Comparison of ENCODE assay signal across 30 cellular contexts in the genomic region with DNA sequence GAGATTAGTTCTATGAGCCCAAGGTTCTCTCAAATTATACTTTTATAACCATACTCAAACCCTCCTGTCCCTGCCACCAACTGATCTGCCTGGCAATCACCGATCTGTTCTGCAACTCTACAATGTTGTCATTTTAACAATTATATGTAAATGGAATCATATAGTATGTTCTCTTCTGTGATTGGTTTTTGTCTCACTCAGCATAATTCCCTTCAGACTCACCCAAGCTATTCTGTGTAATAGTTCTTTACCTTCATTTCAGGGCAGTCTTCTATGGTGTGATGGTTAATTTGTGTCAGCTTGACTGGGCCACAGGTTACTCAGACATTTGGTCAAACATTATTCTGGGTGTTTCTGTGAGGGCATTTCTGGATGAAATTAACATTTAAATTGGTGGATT.
"Had no signal": no experiment of that assay in that cellular context is flagged by ENCODE, and none has a peak within 500 bp of the region (broad histone marks: within the 10 kb centered on the region; RNA-seq: fewer than 3 reads in every experiment).

No MANE protein-coding gene starts in this region.

- H3K9me3 ChIP-seq: neutrophil, ovary, psoas muscle, spleen, suprapubic skin, testis, tibial artery, transverse colon, vagina had no signal

- DNase-seq: naive thymus-derived CD8-positive, alpha-beta T cell; nephron progenitor cell; nucleus accumbens; ovary; posterior cingulate gyrus; psoas muscle; right cardiac atrium; spleen; stimulated activated CD4-positive, alpha-beta T cell treated with anti-CD3 and anti-CD28 coated beads, Interleukin-12 subunit alpha, Interleukin-12 subunit beta, amount 100 ng/mL, for 4 hours; stimulated activated CD4-positive, alpha-beta T cell treated with anti-CD3 and anti-CD28 coated beads, Interleukin-1b, Interleukin-23, amount 100 ng/mL, for 48 hours; stimulated activated CD4-positive, alpha-beta T cell treated with anti-CD3 and anti-CD28 coated beads, Interleukin-4, amount 100 ng/mL, for 1 hour; stimulated activated CD4-positive, alpha-beta T cell treated with anti-CD3 and anti-CD28 coated beads, Interleukin-4, amount 100 ng/mL, for 4 hours; stimulated activated CD8-positive, alpha-beta memory T cell treated with anti-CD3 and anti-CD28 coated beads, Interleukin-4, amount 100 ng/mL, for 48 hours; stimulated activated naive CD4-positive, alpha-beta T cell; stimulated activated naive CD8-positive, alpha-beta T cell treated with anti-CD3 and anti-CD28 coated beads, Interleukin-15, amount 100 ng/mL, for 72 hours; stimulated activated naive CD8-positive, alpha-beta T cell treated with anti-CD3 and anti-CD28 coated beads, Interleukin-15, Interleukin-2, amounts not matched to agents 100 U/mL and 50 U/mL, for 24 hours; substantia nigra; testis; tibial artery; transverse colon had no signal

- H3K4me1 ChIP-seq: parathyroid adenoma, psoas muscle, spleen, transverse colon had no signal

- H3K36me3 ChIP-seq: neutrophil, ovary, spleen, suprapubic skin, tibial artery, transverse colon, vagina had no signal

- FAIRE-seq: urothelium cell line had no signal

- H3K27ac ChIP-seq: neutrophil, ovary, parathyroid adenoma, psoas muscle, skin epidermis, spleen, suprapubic skin, testis, tibial artery, transverse colon, vagina had no signal

- H3K79me2 ChIP-seq: parathyroid adenoma had no signal

- H3K27me3 ChIP-seq: neutrophil, ovary, spleen, suprapubic skin, testis, tibial artery, transverse colon, vagina had no signal

- H3K9ac ChIP-seq: parathyroid adenoma had no signal

- H3K4me3 ChIP-seq: ovary, psoas muscle, skin epidermis, smooth muscle cell, spleen, suprapubic skin, testis, tibial artery, transverse colon, vagina had no signal

- H2AFZ ChIP-seq: parathyroid adenoma had no signal

- H3K4me2 ChIP-seq: smooth muscle cell had no signal

- ATAC-seq: naive thymus-derived CD8-positive, alpha-beta T cell; natural killer cell treated with Interleukin-12 subunit alpha and Interleukin-12 subunit beta and Interleukin-15 and Interleukin-18, amount 100 ng/mL, for 72 hours; psoas muscle; right cardiac atrium; sciatic nerve; stimulated activated memory B cell treated with anti-CD40 and anti-IgM and Interleukin-4, amounts not matched to agents 10 μg/mL and 1 μg/mL and 100 μg/mL, for 72 hours; stimulated activated naive CD8-positive, alpha-beta T cell treated with anti-CD3 and anti-CD28 coated beads, Interleukin-15, amount 100 ng/mL, for 72 hours; stimulated activated naive CD8-positive, alpha-beta T cell treated with anti-CD3 and anti-CD28 coated beads, Interleukin-15, Interleukin-2, amounts not matched to agents 100 U/mL and 50 U/mL, for 24 hours had no signal
